Comparison of ENCODE assay signal across 11 cellular contexts in genomic region chr4:66769436-66769835, GRCh38.
"Had no signal": no experiment of that assay in that cellular context is flagged by ENCODE, and none has a peak within 500 bp of the region (broad histone marks: within the 10 kb centered on the region; RNA-seq: fewer than 3 reads in every experiment).

No MANE protein-coding gene starts in this region.

- DNase-seq: activated CD4-positive, alpha-beta T cell treated with anti-CD3 and anti-CD28 coated beads, Interleukin-2, amount 50 U/mL, for 1 hour; activated CD4-positive, CD25-positive, alpha-beta regulatory T cell; activated T-cell treated with anti-CD3 and anti-CD28 coated beads, Interleukin-2, amount 50 U/mL, for 1 hour; dorsolateral prefrontal cortex; left colon; naive B cell had no signal

- ATAC-seq: left colon had no signal

- H3K27me3 ChIP-seq: dorsolateral prefrontal cortex, esophagus muscularis mucosa, right atrium auricular region had no signal

- FAIRE-seq: urothelium cell line had no signal

- H3K4me3 ChIP-seq: dorsolateral prefrontal cortex, esophagus muscularis mucosa, lung, right atrium auricular region, skin epidermis had no signal

- H3K4me1 ChIP-seq: esophagus muscularis mucosa, right atrium auricular region had no signal

- H3K36me3 ChIP-seq: esophagus muscularis mucosa, right atrium auricular region had no signal

- H3K27ac ChIP-seq: dorsolateral prefrontal cortex, esophagus muscularis mucosa, right atrium auricular region, skin epidermis had no signal

- H3K9me3 ChIP-seq: right atrium auricular region had no signal
